ENCODE assay signal across 9 cellular contexts in genomic region chr10:33193057-33193866, GRCh38.
A peak's percentile ranks its signal among the peaks of the same experiment; 100 is the strongest.
DNase-seq lines count a peak whose midpoint lies in the region; ATAC-seq and TF ChIP-seq lines count a peak whose summit lies in the region.
"Had no signal": no experiment of that assay in that cellular context is flagged by ENCODE, and none has a peak within 500 bp of the region (broad histone marks: within the 10 kb centered on the region; RNA-seq: fewer than 3 reads in every experiment).

No MANE protein-coding gene starts in this region.

- H3K27me3 Mint-ChIP-seq in activated T-helper 2 cell treated with anti-CD3 and anti-CD28 coated beads, Interferon-gamma antibody, Interleukin-2, Interleukin-4, amounts not matched to agents 10 μg/mL and 5 μg/mL and 100 μg/mL, durations not matched to agents 14 hours and 24 hours and 36 hours (ENCODE audit: low read depth) = peaks cover 35% of the 10 kb centered on the region

- no peak overlapping the region for H3K27ac ChIP-seq in foreskin keratinocyte

- no peaks in the 10 kb centered on the region for H3K27me3 ChIP-seq in foreskin keratinocyte

- ATAC-seq in GM19467 (IDR thresholded peaks at IDR 0.05; ENCODE audit: unreplicated experiment) (peak; percentile 75), foreskin keratinocyte (peak; percentile 73)

- DNase-seq in COLO668 (lab: John Stamatoyannopoulos, UW; ENCODE audit: unreplicated experiment) = peak; percentile 74
- peak; percentile 49 for DNase-seq in HuH-7.5 (ENCODE audit: low spot score)
- DNase-seq in RPMI7951 (ENCODE audit: low read depth) = peak; percentile 86
- DNase-seq in activated T-helper 2 cell treated with anti-CD3 and anti-CD28 coated beads, Interferon-gamma antibody, Interleukin-2, Interleukin-4, amounts not matched to agents 10 μg/mL and 5 μg/mL and 100 μg/mL, durations not matched to agents 14 hours and 24 hours and 36 hours (ENCODE audit: low spot score) = peak; percentile 57
- peak; percentile 51 to 73 for DNase-seq in foreskin keratinocyte
- peak; percentile 54 for DNase-seq in occipital lobe (lab: John Stamatoyannopoulos, UW)
- peak; percentile 83 for DNase-seq in superior temporal gyrus (ENCODE audit: extremely low spot score)

- peaks cover 15% of the 10 kb centered on the region for H3K4me1 ChIP-seq in foreskin keratinocyte

- no peaks in the 10 kb centered on the region for H3K9me3 Mint-ChIP-seq in activated T-helper 2 cell treated with anti-CD3 and anti-CD28 coated beads, Interferon-gamma antibody, Interleukin-2, Interleukin-4, amounts not matched to agents 10 μg/mL and 5 μg/mL and 100 μg/mL, durations not matched to agents 14 hours and 24 hours and 36 hours
- H3K9me3 Mint-ChIP-seq: activated naive CD4-positive, alpha-beta T cell treated with anti-CD3 and anti-CD28 coated beads, Interleukin-2, amount 50 U/mL, for 24 hours had no signal

- intact Hi-C loops in activated T-helper 2 cell treated with anti-CD3 and anti-CD28 coated beads, Interferon-gamma antibody, Interleukin-2, Interleukin-4, amounts not matched to agents 10 μg/mL and 5 μg/mL and 100 μg/mL, durations not matched to agents 14 hours and 24 hours and 36 hours (cut with micrococcal nuclease) = loop anchor here (1.0 to 5.0 kb wide), 2 partner anchors 59 to 137 kb away; no protein-coding TSS in a partner anchor

- H3K4me3 Mint-ChIP-seq in activated T-helper 2 cell treated with anti-CD3 and anti-CD28 coated beads, Interferon-gamma antibody, Interleukin-2, Interleukin-4, amounts not matched to agents 10 μg/mL and 5 μg/mL and 100 μg/mL, durations not matched to agents 14 hours and 24 hours and 36 hours (ENCODE audit: low read depth) = no peak overlapping the region
- H3K4me3 Mint-ChIP-seq: activated naive CD4-positive, alpha-beta T cell treated with anti-CD3 and anti-CD28 coated beads, Interleukin-2, amount 50 U/mL, for 24 hours had no signal

- H3K27ac Mint-ChIP-seq in activated T-helper 2 cell treated with anti-CD3 and anti-CD28 coated beads, Interferon-gamma antibody, Interleukin-2, Interleukin-4, amounts not matched to agents 10 μg/mL and 5 μg/mL and 100 μg/mL, durations not matched to agents 14 hours and 24 hours and 36 hours = no peak overlapping the region
- H3K27ac Mint-ChIP-seq: activated naive CD4-positive, alpha-beta T cell treated with anti-CD3 and anti-CD28 coated beads, Interleukin-2, amount 50 U/mL, for 24 hours had no signal

- H3K4me1 Mint-ChIP-seq in activated T-helper 2 cell treated with anti-CD3 and anti-CD28 coated beads, Interferon-gamma antibody, Interleukin-2, Interleukin-4, amounts not matched to agents 10 μg/mL and 5 μg/mL and 100 μg/mL, durations not matched to agents 14 hours and 24 hours and 36 hours (ENCODE audit: low read depth) = no peaks in the 10 kb centered on the region

- no peaks in the 10 kb centered on the region for H3K36me3 Mint-ChIP-seq in activated T-helper 2 cell treated with anti-CD3 and anti-CD28 coated beads, Interferon-gamma antibody, Interleukin-2, Interleukin-4, amounts not matched to agents 10 μg/mL and 5 μg/mL and 100 μg/mL, durations not matched to agents 14 hours and 24 hours and 36 hours (ENCODE audit: low read depth)
- H3K36me3 Mint-ChIP-seq: activated naive CD4-positive, alpha-beta T cell treated with anti-CD3 and anti-CD28 coated beads, Interleukin-2, amount 50 U/mL, for 24 hours had no signal

- TF ChIP-seq CTCF in foreskin keratinocyte (conservative IDR thresholded peaks at IDR 0.05) = peak; percentile 93
